Comparison of ENCODE assay signal across 1 cellular context in genomic region chr1:160342953-160343869, GRCh38.
TF ChIP-seq lines count a peak whose summit lies in the region.

TSS of gene COPA (minus strand) at chr1:160343250. CDS start at chr1:160343170, 80 bp downstream.
TSS of gene NCSTN (plus strand) at chr1:160343383. CDS start at chr1:160343397, 14 bp downstream.

TF ChIP-seq in HepG2, 621 proteins besides CTCF, POLR2A, EP300 and RAD21 (continued from another document and continues in another):
- peak; percentile 100 for TF ChIP-seq YEATS4 (CRISPR knock-in tag; IDR thresholded peaks at IDR 0.05; ENCODE audit: borderline replicate concordance)
- TF ChIP-seq ETS1 (CRISPR knock-in tag; IDR thresholded peaks at IDR 0.05) = no peak
- TF ChIP-seq PLSCR1 (CRISPR knock-in tag; IDR thresholded peaks at IDR 0.05; ENCODE audit: borderline replicate concordance) = no peak
- no peak for TF ChIP-seq NFE2L1 (CRISPR knock-in tag; IDR thresholded peaks at IDR 0.05; ENCODE audit: borderline replicate concordance)
- no peak for TF ChIP-seq TBP (CRISPR knock-in tag; IDR thresholded peaks at IDR 0.05)
- no peak for TF ChIP-seq ZNF496 (CRISPR knock-in tag; IDR thresholded peaks at IDR 0.05; ENCODE audit: insufficient replicate concordance)
- TF ChIP-seq KMT2A (CRISPR knock-in tag; IDR thresholded peaks at IDR 0.05) = peak; percentile 91
- TF ChIP-seq CREBL2 (CRISPR knock-in tag; IDR thresholded peaks at IDR 0.05; ENCODE audit: borderline replicate concordance) = peak; percentile 59; the same call in 1 of the 2 replicates
- no peak for TF ChIP-seq ZNF570 (CRISPR knock-in tag; IDR thresholded peaks at IDR 0.05; ENCODE audit: borderline replicate concordance)
- peak; percentile 18; the same call in 1 of the 2 replicates for TF ChIP-seq THRA (CRISPR knock-in tag; IDR thresholded peaks at IDR 0.05; ENCODE audit: borderline replicate concordance)
- TF ChIP-seq NFYC (CRISPR knock-in tag; IDR thresholded peaks at IDR 0.05) = peak; percentile 40; the same call in 1 of the 2 replicates
- 0 out of 2 replicates have a peak, but pooled peaks have one; percentile 36 for TF ChIP-seq LBX2 (CRISPR knock-in tag; IDR thresholded peaks at IDR 0.05; ENCODE audit: borderline replicate concordance)
- peak; percentile 70; the same call in 1 of the 2 replicates for TF ChIP-seq ARID5B (CRISPR knock-in tag; IDR thresholded peaks at IDR 0.05)
- TF ChIP-seq THYN1 (CRISPR knock-in tag; IDR thresholded peaks at IDR 0.05; ENCODE audit: borderline replicate concordance, low read depth) = no peak
- TF ChIP-seq MED1 (CRISPR knock-in tag; IDR thresholded peaks at IDR 0.05) = peak; percentile 76
- TF ChIP-seq NFRKB (IDR thresholded peaks at IDR 0.05) = peak; percentile 58; the same call in 1 of the 2 replicates
- no peak for TF ChIP-seq CC2D1A (CRISPR knock-in tag; IDR thresholded peaks at IDR 0.05)
- peak; percentile 64; the same call in 1 of the 2 replicates for TF ChIP-seq ZNF275 (CRISPR knock-in tag; IDR thresholded peaks at IDR 0.05; ENCODE audit: borderline replicate concordance)
- TF ChIP-seq ZNF597 (CRISPR knock-in tag; IDR thresholded peaks at IDR 0.05) = no peak
- peak; percentile 80 for TF ChIP-seq ZNF350 (CRISPR knock-in tag; IDR thresholded peaks at IDR 0.05; ENCODE audit: borderline replicate concordance, low read depth)
- TF ChIP-seq SPEN (CRISPR knock-in tag; IDR thresholded peaks at IDR 0.05; ENCODE audit: low read depth) = peak; percentile 92
- no peak; the same call in 1 of the 2 replicates for TF ChIP-seq ZNF704 (CRISPR knock-in tag; IDR thresholded peaks at IDR 0.05; ENCODE audit: borderline replicate concordance)
- no peak for TF ChIP-seq HNF1A (IDR thresholded peaks at IDR 0.05; ENCODE audit: low read depth)
- TF ChIP-seq HNF1A (CRISPR knock-in tag; IDR thresholded peaks at IDR 0.05; ENCODE audit: borderline replicate concordance) = no peak
- TF ChIP-seq KLF11 (CRISPR knock-in tag; IDR thresholded peaks at IDR 0.05) = peak; percentile 86
- no peak for TF ChIP-seq MAFG (CRISPR knock-in tag; IDR thresholded peaks at IDR 0.05)
- peak; percentile 62; the same call in 1 of the 2 replicates for TF ChIP-seq KDM3A (CRISPR knock-in tag; IDR thresholded peaks at IDR 0.05; ENCODE audit: low read depth)
- no peak for TF ChIP-seq ZFP37 (CRISPR knock-in tag; IDR thresholded peaks at IDR 0.05; ENCODE audit: borderline replicate concordance)
- TF ChIP-seq ZNF768 (CRISPR knock-in tag; IDR thresholded peaks at IDR 0.05) = 0 out of 2 replicates have a peak, but pooled peaks have one; percentile 16
- TF ChIP-seq HES4 (CRISPR knock-in tag; IDR thresholded peaks at IDR 0.05; ENCODE audit: borderline replicate concordance) = no peak
- TF ChIP-seq AKNA (CRISPR knock-in tag; IDR thresholded peaks at IDR 0.05; ENCODE audit: borderline replicate concordance) = no peak
- no peak for TF ChIP-seq TIGD3 (CRISPR knock-in tag; IDR thresholded peaks at IDR 0.05; ENCODE audit: borderline replicate concordance)
